ENCODE assay signal across 8 cellular contexts in genomic region chr3:71930056-71930991, GRCh38.
DNase-seq lines count a peak whose midpoint lies in the region; ATAC-seq and TF ChIP-seq lines count a peak whose summit lies in the region.

No MANE protein-coding gene starts in this region.

- intact Hi-C loops in activated CD4-positive, alpha-beta memory T cell treated with anti-CD3 and anti-CD28 coated beads for 36 hours (cut with micrococcal nuclease) = no loop called here

- DNase-seq in GM06990 (ENCODE audit: extremely low read depth, insufficient read length) (peak; percentile 36), kidney epithelial cell (ENCODE audit: low read depth) (peak; percentile 5), NCI-H146 (lab: John Stamatoyannopoulos, UW) (no peak), hippocampal formation (lab: John Stamatoyannopoulos, UW) (no peak)
- peak; percentile 29 for DNase-seq in activated CD4-positive, alpha-beta memory T cell treated with anti-CD3 and anti-CD28 coated beads for 36 hours

- H3K27me3 Mint-ChIP-seq in activated CD4-positive, alpha-beta memory T cell treated with anti-CD3 and anti-CD28 coated beads for 36 hours = peaks cover 7% of the 10 kb centered on the region

- no peaks in the 10 kb centered on the region for H3K4me1 Mint-ChIP-seq in activated CD4-positive, alpha-beta memory T cell treated with anti-CD3 and anti-CD28 coated beads for 36 hours (ENCODE audit: low read depth)

- H3K36me3 Mint-ChIP-seq in activated CD4-positive, alpha-beta memory T cell treated with anti-CD3 and anti-CD28 coated beads for 36 hours = no peaks in the 10 kb centered on the region

- TF ChIP-seq CTCF in GM06990 (IDR thresholded peaks at IDR 0.05; ENCODE audit: insufficient read depth, low read length, poor library complexity, severe bottlenecking) (peak; percentile 49), kidney epithelial cell (IDR thresholded peaks at IDR 0.05; ENCODE audit: insufficient read depth, low read length, poor library complexity, severe bottlenecking) (peak; percentile 40)

- POLR2A ChIA-PET in activated CD4-positive, alpha-beta memory T cell treated with anti-CD3 and anti-CD28 coated beads for 36 hours (lab: Charles Lee) = no interaction called here

- H3K9me3 Mint-ChIP-seq in activated CD4-positive, alpha-beta memory T cell treated with anti-CD3 and anti-CD28 coated beads for 36 hours = no peaks in the 10 kb centered on the region

- no peaks in the 10 kb centered on the region for H3K27me3 ChIP-seq in GM06990 (replicated peaks; ENCODE audit: control insufficient read depth, insufficient read depth, low read length)
- H3K27me3 ChIP-seq in kidney epithelial cell (ENCODE audit: control insufficient read depth, insufficient read depth, low read length) = peaks cover 5% of the 10 kb centered on the region

- peak; percentile 59 for ATAC-seq in HG02759 (IDR thresholded peaks at IDR 0.05; ENCODE audit: unreplicated experiment)
- no peak for ATAC-seq in GM21723 (IDR thresholded peaks at IDR 0.05; ENCODE audit: unreplicated experiment)
- no peak for ATAC-seq in HG02981 (IDR thresholded peaks at IDR 0.05; ENCODE audit: unreplicated experiment)

- H3K4me3 ChIP-seq in GM06990 (replicated peaks; ENCODE audit: low read depth, low read length) (no peak overlapping the region), kidney epithelial cell (ENCODE audit: low read depth, low read length) (no peak overlapping the region)

- H3K36me3 ChIP-seq in GM06990 (ENCODE audit: control insufficient read depth, insufficient read depth, low read length) = no peaks in the 10 kb centered on the region
- no peaks in the 10 kb centered on the region for H3K36me3 ChIP-seq in kidney epithelial cell (ENCODE audit: control insufficient read depth, insufficient read depth, low read length)

- CTCF ChIA-PET in activated CD4-positive, alpha-beta memory T cell treated with anti-CD3 and anti-CD28 coated beads for 36 hours (lab: Charles Lee) = interaction anchor here (0.6 to 1.4 kb wide), 9 partner anchors 11 to 896 kb away, joined by 3 to 9 read pairs (median 3); no protein-coding TSS in a partner anchor

- H3K4me3 Mint-ChIP-seq in activated CD4-positive, alpha-beta memory T cell treated with anti-CD3 and anti-CD28 coated beads for 36 hours = no peak overlapping the region

- no peak overlapping the region for H3K27ac Mint-ChIP-seq in activated CD4-positive, alpha-beta memory T cell treated with anti-CD3 and anti-CD28 coated beads for 36 hours

Comparison
In these comparisons a context has a peak if more than half of its experiments do, and no peak if none do; other contexts are left out.
1. DNase-seq: peak in GM06990 (single experiment), activated CD4-positive, alpha-beta memory T cell treated with anti-CD3 and anti-CD28 coated beads for 36 hours (single experiment) and kidney epithelial cell (single experiment); none in NCI-H146 (single experiment) and hippocampal formation (0 of 2).